ENCODE assay signal across 9 cellular contexts in genomic region chr12:52741378-52742195, GRCh38. TPM values are rescaled to one million over a fixed set of nuclear protein-coding genes. Genes with fewer than 3 reads are reported as not detected.
DNase-seq lines count a peak whose midpoint lies in the region; ATAC-seq and TF ChIP-seq lines count a peak whose summit lies in the region.
"Had no signal": no experiment of that assay in that cellular context is flagged by ENCODE, and none has a peak within 500 bp of the region (broad histone marks: within the 10 kb centered on the region; RNA-seq: fewer than 3 reads in every experiment).

No MANE protein-coding gene starts in this region.

- no peak overlapping the region for H3K4me3 Mint-ChIP-seq in WTC11
- H3K4me3 Mint-ChIP-seq: activated naive CD8-positive, alpha-beta T cell had no signal

- H3K4me1 ChIP-seq in cardiac muscle cell (ENCODE audit: low read depth): no peaks in the 10 kb centered on the region
- no peaks in the 10 kb centered on the region for H3K4me1 ChIP-seq in right atrium auricular region
- H3K4me1 ChIP-seq in thyroid gland: no peaks in the 10 kb centered on the region

- TF ChIP-seq POLR2A in thyroid gland (IDR thresholded peaks at IDR 0.05): no peak

- DNase-seq in cardiac muscle cell (ENCODE audit: low read depth in 1 of 2, low spot score in 1 of 2) (peak; percentile 73 to 91), right atrium auricular region (ENCODE audit: low spot score) (no peak), WTC11 (ENCODE audit: low spot score) (peak; percentile 84), cerebellar cortex (ENCODE audit: low spot score) (peak; percentile 6), myocyte (ENCODE audit: low read depth) (peak; percentile 70), thyroid gland (peak; percentile 50 to 78), SHP77 (lab: John Stamatoyannopoulos, UW) (no peak)

- intact Hi-C loops in thyroid gland (cut with DNase I): no loop called here

- no peak overlapping the region for H3K27ac Mint-ChIP-seq in WTC11
- H3K27ac Mint-ChIP-seq: activated naive CD8-positive, alpha-beta T cell had no signal

- H3K9me3 Mint-ChIP-seq in WTC11: no peaks in the 10 kb centered on the region

- ATAC-seq in WTC11 (peak; percentile 83), GM21526 (IDR thresholded peaks at IDR 0.05; ENCODE audit: low FRiP score, unreplicated experiment) (no peak)

- H3K27ac ChIP-seq in cardiac muscle cell: no peak overlapping the region
- H3K27ac ChIP-seq in right atrium auricular region: no peak overlapping the region
- H3K27ac ChIP-seq in thyroid gland: no peak overlapping the region

- no peak overlapping the region for H3K4me3 ChIP-seq in cardiac muscle cell
- H3K4me3 ChIP-seq in right atrium auricular region: no peak overlapping the region
- no peak overlapping the region for H3K4me3 ChIP-seq in thyroid gland (replicated peaks in 1 of 3)

- H3K4me1 Mint-ChIP-seq in WTC11: no peaks in the 10 kb centered on the region

- H3K9me3 ChIP-seq in cardiac muscle cell (ENCODE audit: low read depth) (no peaks in the 10 kb centered on the region), right atrium auricular region (no peaks in the 10 kb centered on the region), thyroid gland (no peaks in the 10 kb centered on the region)

- no peaks in the 10 kb centered on the region for H3K36me3 Mint-ChIP-seq in WTC11
- H3K36me3 Mint-ChIP-seq: activated naive CD8-positive, alpha-beta T cell had no signal

- no peaks in the 10 kb centered on the region for H3K36me3 ChIP-seq in cardiac muscle cell
- H3K36me3 ChIP-seq in right atrium auricular region: no peaks in the 10 kb centered on the region
- H3K36me3 ChIP-seq in thyroid gland: no peaks in the 10 kb centered on the region

- POLR2A ChIA-PET in WTC11 (lab: Charles Lee): interaction anchor here (0.6 kb wide), 1 partner anchor 31 kb away, joined by 3 read pairs; no protein-coding TSS in a partner anchor

- H3K27me3 Mint-ChIP-seq in WTC11 (ENCODE audit: low read depth): peaks cover 19% of the 10 kb centered on the region
- H3K27me3 Mint-ChIP-seq: activated naive CD8-positive, alpha-beta T cell had no signal

- WGBS in thyroid gland, 2 donors: 16 to 17% methylated on average over 13 to 16 of the region's 16 CpGs

- no peak for TF ChIP-seq CTCF in cardiac muscle cell (IDR thresholded peaks at IDR 0.05; ENCODE audit: low read depth, low read length)
- TF ChIP-seq CTCF in right atrium auricular region (IDR thresholded peaks at IDR 0.05): no peak
- TF ChIP-seq CTCF in WTC11 (IDR thresholded peaks at IDR 0.05): no peak
- no peak for TF ChIP-seq CTCF in thyroid gland (IDR thresholded peaks at IDR 0.05)

- CTCF ChIA-PET in WTC11 (lab: Charles Lee): interaction anchor here (2.4 kb wide), 1 partner anchor 129 kb away, joined by 8 read pairs; no protein-coding TSS in a partner anchor

- H3K27me3 ChIP-seq in cardiac muscle cell (peaks cover 6% of the 10 kb centered on the region), right atrium auricular region (no peaks in the 10 kb centered on the region), thyroid gland (no peaks in the 10 kb centered on the region)

TF ChIP-seq in WTC11, 78 proteins besides CTCF, POLR2A, EP300 and RAD21:
- TF ChIP-seq NR2C2 (CRISPR knock-in tag; IDR thresholded peaks at IDR 0.05): no peak
- no peak for TF ChIP-seq SOX15 (CRISPR knock-in tag; IDR thresholded peaks at IDR 0.05)
- TF ChIP-seq PRRX2 (CRISPR knock-in tag; IDR thresholded peaks at IDR 0.05): no peak
- TF ChIP-seq TEAD4 (CRISPR knock-in tag; IDR thresholded peaks at IDR 0.05): no peak
- TF ChIP-seq NR1H2 (CRISPR knock-in tag; IDR thresholded peaks at IDR 0.05): no peak
- TF ChIP-seq SMAD3 (CRISPR knock-in tag; IDR thresholded peaks at IDR 0.05; ENCODE audit: borderline replicate concordance): peak; percentile 73; the same call in 1 of the 2 replicates
- TF ChIP-seq ZNF263 (CRISPR knock-in tag; IDR thresholded peaks at IDR 0.05; ENCODE audit: low read depth): no peak
- no peak for TF ChIP-seq ZNF416 (CRISPR knock-in tag; IDR thresholded peaks at IDR 0.05)
- no peak; the same call in 1 of the 2 replicates for TF ChIP-seq CREM (CRISPR knock-in tag; IDR thresholded peaks at IDR 0.05)
- TF ChIP-seq TEAD1 (CRISPR knock-in tag; IDR thresholded peaks at IDR 0.05): 0 out of 2 replicates have a peak, but pooled peaks have one; percentile 49
- TF ChIP-seq IRF2 (CRISPR knock-in tag; IDR thresholded peaks at IDR 0.05; ENCODE audit: borderline replicate concordance, low read depth): no peak
- no peak for TF ChIP-seq MAX (CRISPR knock-in tag; IDR thresholded peaks at IDR 0.05)
- peak; percentile 49; the same call in 1 of the 2 replicates for TF ChIP-seq ETV6 (CRISPR knock-in tag; IDR thresholded peaks at IDR 0.05)
- TF ChIP-seq E2F1 (CRISPR knock-in tag; IDR thresholded peaks at IDR 0.05): no peak
- TF ChIP-seq FOXP4 (CRISPR knock-in tag; IDR thresholded peaks at IDR 0.05): peak; percentile 79; the same call in 1 of the 2 replicates
- TF ChIP-seq GABPB1 (CRISPR knock-in tag; IDR thresholded peaks at IDR 0.05): no peak
- no peak for TF ChIP-seq IRF1 (CRISPR knock-in tag; IDR thresholded peaks at IDR 0.05)
- TF ChIP-seq ZNF232 (CRISPR knock-in tag; IDR thresholded peaks at IDR 0.05): peak; percentile 52; the same call in 1 of the 2 replicates
- TF ChIP-seq ATF1 (CRISPR knock-in tag; IDR thresholded peaks at IDR 0.05): no peak
- TF ChIP-seq MYBL2 (CRISPR knock-in tag; IDR thresholded peaks at IDR 0.05): no peak
- TF ChIP-seq JUN (CRISPR knock-in tag; IDR thresholded peaks at IDR 0.05): peak; percentile 40; the same call in 1 of the 2 replicates

RNA-seq across cellular contexts. Expression of gene KRT76, which starts 35.6 kb away (rescaled TPM):
- total RNA-seq in cardiac muscle cell (not detected in 2 replicates), right atrium auricular region (not detected), WTC11 (2021) (not detected in 3 replicates), myocyte (not detected in 2 replicates), thyroid gland (not detected)
- polyA plus RNA-seq in cardiac muscle cell: not detected in 2 replicates
- polyA plus RNA-seq in myocyte (2012): not detected

RNA-seq across cellular contexts. Expression of gene KRT77, which starts 38.3 kb away (rescaled TPM):
- total RNA-seq in cardiac muscle cell (not detected in 2 replicates), right atrium auricular region (not detected), WTC11 (2021) (not detected in 3 replicates), myocyte (not detected in 2 replicates), thyroid gland (not detected)
- polyA plus RNA-seq in cardiac muscle cell: not detected in 2 replicates
- polyA plus RNA-seq in myocyte (2012): not detected

RNA-seq across cellular contexts. Expression of gene KRT3, which starts 54.3 kb away (rescaled TPM):
- not detected in 2 replicates for total RNA-seq in cardiac muscle cell
- not detected in 2 replicates for polyA plus RNA-seq in cardiac muscle cell
- not detected for total RNA-seq in right atrium auricular region
- total RNA-seq in WTC11 (2021): not detected in 3 replicates
- total RNA-seq in myocyte: not detected in 2 replicates
- polyA plus RNA-seq in myocyte (2012): not detected
- total RNA-seq in thyroid gland: not detected

Comparison
In these comparisons a context has a peak if more than half of its experiments do, and no peak if none do; other contexts are left out.
1. DNase-seq: peak in cardiac muscle cell (2 of 2), WTC11 (single experiment), cerebellar cortex (single experiment), myocyte (single experiment) and thyroid gland (2 of 2); none in right atrium auricular region (single experiment) and SHP77 (0 of 2).